Comparison of ENCODE assay signal across 9 cellular contexts in the genomic region with DNA sequence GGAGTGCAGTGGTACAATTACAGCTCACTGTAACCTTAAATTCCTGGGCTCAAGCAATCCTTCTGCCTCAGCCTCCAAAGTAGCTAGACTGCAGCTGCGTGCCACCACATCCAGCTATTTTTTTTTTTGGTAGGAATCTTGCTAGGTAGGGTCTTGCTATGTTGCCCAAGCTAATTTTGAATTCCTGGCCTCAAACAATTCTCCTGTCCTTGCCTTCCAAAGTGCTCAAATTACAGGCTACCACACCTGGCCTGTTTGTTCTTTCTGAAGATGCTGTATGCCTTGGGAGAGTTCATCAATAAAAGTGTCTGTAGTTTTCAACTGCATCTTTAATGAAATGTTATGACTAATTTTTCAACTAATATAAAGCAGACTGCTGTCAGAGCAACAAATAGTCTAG. TPM values are rescaled to one million over a fixed set of nuclear protein-coding genes. Genes with fewer than 3 reads are reported as not detected.
DNase-seq lines count a peak whose midpoint lies in the region; ATAC-seq and TF ChIP-seq lines count a peak whose summit lies in the region.
"Had no signal": no experiment of that assay in that cellular context is flagged by ENCODE, and none has a peak within 500 bp of the region (broad histone marks: within the 10 kb centered on the region; RNA-seq: fewer than 3 reads in every experiment).

No MANE protein-coding gene starts in this region.

- peak overlapping the region; percentile 72 for H3K9ac ChIP-seq in BLaER1

- H3K4me3 Mint-ChIP-seq in naive B cell = peak overlapping the region; percentile 80 to 99 (median 90)
- H3K4me3 Mint-ChIP-seq: neural crest cell had no signal

- peaks cover 33 to 50% (median 40%) of the 10 kb centered on the region in 3 donors for H3K4me1 Mint-ChIP-seq in naive B cell
- H3K4me1 Mint-ChIP-seq: neural crest cell had no signal

- H3K36me3 ChIP-seq in BLaER1 (no peaks in the 10 kb centered on the region), H7 (replicated peaks; ENCODE audit: control insufficient read depth, insufficient read depth, low read length) (no peaks in the 10 kb centered on the region)

- peaks cover 39 to 45% of the 10 kb centered on the region in 2 donors for H3K36me3 Mint-ChIP-seq in naive B cell

- H3K27ac Mint-ChIP-seq in naive B cell = peak overlapping the region; percentile 30 to 96 (median 81)

- in situ Hi-C loops in astrocyte of the spinal cord (cut with HindIII; ENCODE audit: low sequenced_read_pairs) = no loop called here

- no peaks in the 10 kb centered on the region for H4K20me1 ChIP-seq in BLaER1

- no peak for TF ChIP-seq CTCF in astrocyte of the spinal cord (IDR thresholded peaks at IDR 0.05; ENCODE audit: low read depth, low read length)

- H3K27me3 Mint-ChIP-seq in naive B cell = no peaks in the 10 kb centered on the region

- no peaks in the 10 kb centered on the region for H3K27me3 ChIP-seq in BLaER1
- H3K27me3 ChIP-seq in H7 (ENCODE audit: control insufficient read depth, insufficient read depth, low read length) = no peaks in the 10 kb centered on the region

- H3K9me3 Mint-ChIP-seq in naive B cell = peaks cover under 1 to 44% (median 24%) of the 10 kb centered on the region in 7 donors

- peak overlapping the region; percentile 90 for H3K4me2 ChIP-seq in BLaER1

- peak overlapping the region; percentile 54 for H3K27ac ChIP-seq in BLaER1

- H3K4me3 ChIP-seq in BLaER1 (peak overlapping the region; percentile 66), astrocyte of the spinal cord (ENCODE audit: low read depth, low read length) (peak overlapping the region; percentile 36), H7 (ENCODE audit: insufficient read depth, low read depth, low read length) (no peak overlapping the region)

- peak; percentile 32 for ATAC-seq in HG03354 (IDR thresholded peaks at IDR 0.05; ENCODE audit: poor library complexity, severe bottlenecking, unreplicated experiment)
- peak in 1 of 2 donors; percentile 23 for ATAC-seq in naive B cell (ENCODE audit: low read depth in 2 of 2)
- no peak for ATAC-seq in GM18870 (IDR thresholded peaks at IDR 0.05; ENCODE audit: unreplicated experiment)

- peaks cover 19% of the 10 kb centered on the region for H3K9me3 ChIP-seq in BLaER1

- DNase-seq in astrocyte of the spinal cord (ENCODE audit: low read depth, low spot score) (no peak), naive B cell (no peak), NOMO-1 treated with DMSO at 0.1 percent for 48 hours (lab: John Stamatoyannopoulos, UW; ENCODE audit: unreplicated experiment) (no peak), GF-D8 (lab: John Stamatoyannopoulos, UW) (no peak), H7 (no peak)

- H3K4me1 ChIP-seq in BLaER1 = peaks cover 30% of the 10 kb centered on the region

RNA-seq across cellular contexts. Expression of gene SAMD9, which starts 0.5 kb away (rescaled TPM):
- polyA plus RNA-seq in naive B cell (ENCODE audit: low read depth in 6 of 6) = 10 to 100 TPM; 11.3 to 37.0 (median 30.9) TPM
- 0.04 and 0.10 TPM in 2 replicates for total RNA-seq in H7 (2014; rRNA removed; shearing (Covaris generic))

RNA-seq across cellular contexts. Expression of gene SAMD9L, which starts 30.9 kb away (rescaled TPM):
- 10 to 100 TPM; 19.9 to 66.7 (median 53.0) TPM for polyA plus RNA-seq in naive B cell (ENCODE audit: low read depth in 6 of 6)
- total RNA-seq in H7 (2014; rRNA removed; shearing (Covaris generic)) = not detected in 2 replicates
- total RNA-seq: neural crest cell had no signal
